ENCODE assay signal across 23 cellular contexts in genomic region chr2:67851946-67852345, GRCh38.
DNase-seq lines count a peak whose midpoint lies in the region; ATAC-seq and TF ChIP-seq lines count a peak whose summit lies in the region.
"Had no signal": no experiment of that assay in that cellular context is flagged by ENCODE, and none has a peak within 500 bp of the region (broad histone marks: within the 10 kb centered on the region; RNA-seq: fewer than 3 reads in every experiment).

No MANE protein-coding gene starts in this region.

- H3K36me3 ChIP-seq in WERI-Rb-1 = no peaks in the 10 kb centered on the region
- H3K36me3 ChIP-seq: MG63 had no signal

- no peaks in the 10 kb centered on the region for H3K9me3 ChIP-seq in WERI-Rb-1 (ENCODE audit: severe bottlenecking)
- H3K9me3 ChIP-seq: MG63 had no signal

- TF ChIP-seq CTCF in WERI-Rb-1 (IDR thresholded peaks at IDR 0.05; ENCODE audit: low read depth, low read length) = no peak

- in situ Hi-C loops in G401 (cut with HindIII; ENCODE audit: low sequenced_read_pairs) = no loop called here

- H3K4me3 ChIP-seq in WERI-Rb-1 (ENCODE audit: low read depth, low read length) = no peak overlapping the region
- H3K4me3 ChIP-seq: GM23248, MG63 had no signal

- no peak for ATAC-seq in HG02973 (IDR thresholded peaks at IDR 0.05; ENCODE audit: unreplicated experiment)
- ATAC-seq: T-cell had no signal

- DNase-seq in G401 (ENCODE audit: low spot score) (peak; percentile 98), NCI-H69 (lab: John Stamatoyannopoulos, UW) (peak; percentile 66), medulla oblongata (ENCODE audit: extremely low spot score) (peak; percentile 14), WERI-Rb-1 (no peak), KG1 (lab: John Stamatoyannopoulos, UW) (no peak), OCI-M1 (lab: John Stamatoyannopoulos, UW) (no peak)
- DNase-seq: AML-193; CD4-positive, alpha-beta memory T cell; COR-L47; DMS79 treated with DMSO at 0.1 percent for 48 hours; GM23248; H9; KBM-7; MG63; NCI-H1105 treated with DMSO at 0.1 percent for 48 hours; NCI-H2081; NCI-H345; NCI-H510A treated with DMSO at 0.1 percent for 48 hours; NCI-H748 treated with DMSO at 0.1 percent for 48 hours; Right ventricle myocardium superior; RPMI8226; T-cell had no signal

- no peak overlapping the region for H3K27ac ChIP-seq in WERI-Rb-1
- H3K27ac ChIP-seq: GM23248 had no signal

- peaks cover 69% of the 10 kb centered on the region for H3K27me3 ChIP-seq in WERI-Rb-1 (ENCODE audit: insufficient read depth, low read depth, severe bottlenecking)
- H3K27me3 ChIP-seq: MG63 had no signal

Comparison
In these comparisons a context has a peak if more than half of its experiments do, and no peak if none do; other contexts are left out.
1. DNase-seq: peak in G401 (single experiment), NCI-H69 (single experiment) and medulla oblongata (single experiment); none in WERI-Rb-1 (single experiment), KG1 (single experiment) and OCI-M1 (single experiment).